In the genomic region with DNA sequence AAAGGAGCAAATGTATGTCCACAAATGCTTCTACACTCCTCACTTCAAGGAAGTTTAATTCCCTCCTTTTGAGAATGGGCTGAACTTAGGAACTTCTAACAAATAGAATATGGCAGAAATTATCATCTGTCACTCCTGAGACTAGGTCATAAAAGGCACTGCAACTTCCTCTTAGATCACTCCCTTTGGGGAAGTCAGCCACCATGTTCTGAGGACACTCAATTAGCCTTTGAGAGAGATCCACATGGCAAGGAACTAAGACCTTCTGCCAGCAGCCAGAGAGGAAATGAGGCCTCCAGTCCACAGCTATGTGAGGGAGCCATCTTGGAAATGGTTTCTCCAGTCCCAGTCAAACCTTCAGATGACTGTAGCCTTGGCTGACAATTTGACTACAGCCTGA, we compare ENCODE assay signal across 17 cellular contexts.
"Had no signal": no experiment of that assay in that cellular context is flagged by ENCODE, and none has a peak within 500 bp of the region (broad histone marks: within the 10 kb centered on the region; RNA-seq: fewer than 3 reads in every experiment).

No MANE protein-coding gene starts in this region.

- H3K36me3 ChIP-seq: breast epithelium, gastroesophageal sphincter, left lung, right lobe of liver, transverse colon had no signal

- H3K27me3 ChIP-seq: breast epithelium, left lung, right lobe of liver, testis had no signal

- H3K27ac ChIP-seq: breast epithelium, gastroesophageal sphincter, left lung, right lobe of liver, testis, transverse colon had no signal

- FAIRE-seq: endothelial cell of umbilical vein, islet of Langerhans had no signal

- DNase-seq: activated CD4-positive, alpha-beta memory T cell treated with anti-CD3 and anti-CD28 coated beads, Interleukin-2, amount 10 ng/mL, durations not matched to agents 7 days and 5 days; activated CD4-positive, alpha-beta T cell treated with anti-CD3 and anti-CD28 coated beads for 1 hour; activated CD4-positive, alpha-beta T cell treated with anti-CD3 and anti-CD28 coated beads, Interleukin-2, amount 10 ng/mL, durations not matched to agents 7 days and 5 days; activated T-cell treated with anti-CD3 and anti-CD28 coated beads, Interleukin-2, amount 50 U/mL, for 4 hours; central memory CD4-positive, alpha-beta T cell; head of caudate nucleus; left lung; right lobe of liver; stimulated activated CD4-positive, alpha-beta T cell treated with anti-CD3 and anti-CD28 coated beads, Interleukin-2, amount 100 ng/mL, for 48 hours; stimulated activated naive CD8-positive, alpha-beta T cell treated with anti-CD3 and anti-CD28 coated beads, Interleukin-15, Interleukin-2, amounts not matched to agents 100 U/mL and 50 U/mL, for 24 hours; testis; transverse colon had no signal

- H3K4me3 ChIP-seq: breast epithelium, gastroesophageal sphincter, left lung, lung, right lobe of liver, testis, transverse colon had no signal

- H3K4me1 ChIP-seq: breast epithelium, gastroesophageal sphincter, left lung, right lobe of liver, testis, transverse colon had no signal

- H3K9me3 ChIP-seq: right lobe of liver, testis had no signal
